1 cellular context compared by ENCODE assay signal in genomic region chr10:80739963-80740715, GRCh38.
TF ChIP-seq lines count a peak whose summit lies in the region.

No MANE protein-coding gene starts in this region.

TF ChIP-seq in H1, 55 proteins besides CTCF, POLR2A, EP300 and RAD21:
- TF ChIP-seq SUZ12 (IDR thresholded peaks at IDR 0.05; ENCODE audit: low read length) (no peak), SIRT6 (IDR thresholded peaks at IDR 0.05; ENCODE audit: low read length) (no peak), SIN3A (conservative IDR thresholded peaks at IDR 0.05 in 1 of 2, IDR thresholded peaks at IDR 0.05 in 1 of 2; ENCODE audit: low read depth in 1 of 2, low read length in 2 of 2) (0 out of 4 replicates have a peak, but pooled peaks of 1 of the 2 experiments have one; percentile 37), KDM4A (IDR thresholded peaks at IDR 0.05; ENCODE audit: low read depth, low read length, severe bottlenecking) (peak; percentile 23), NANOG (IDR thresholded peaks at IDR 0.05; ENCODE audit: insufficient read depth, low read depth, low read length, poor library complexity, severe bottlenecking) (no peak), ASH2L (IDR thresholded peaks at IDR 0.05; ENCODE audit: low read length) (no peak), HDAC6 (IDR thresholded peaks at IDR 0.05; ENCODE audit: low read depth, low read length) (no peak), GTF2F1 (IDR thresholded peaks at IDR 0.05; ENCODE audit: borderline replicate concordance, low read depth, low read length) (no peak), SP2 (IDR thresholded peaks at IDR 0.05; ENCODE audit: low read length) (no peak), TCF12 (IDR thresholded peaks at IDR 0.05; ENCODE audit: low read depth, low read length) (0 out of 2 replicates have a peak, but pooled peaks have one; percentile 29), SIX5 (IDR thresholded peaks at IDR 0.05; ENCODE audit: low read depth, low read length) (no peak), ATF3 (IDR thresholded peaks at IDR 0.05; ENCODE audit: insufficient read depth, low read depth, low read length) (no peak), USF2 (IDR thresholded peaks at IDR 0.05; ENCODE audit: low read length) (no peak), MAX (IDR thresholded peaks at IDR 0.05) (no peak), JUN (IDR thresholded peaks at IDR 0.05; ENCODE audit: low read depth, low read length) (no peak), E2F6 (IDR thresholded peaks at IDR 0.05) (no peak), CHD2 (IDR thresholded peaks at IDR 0.05; ENCODE audit: low read length) (no peak), SRF (IDR thresholded peaks at IDR 0.05; ENCODE audit: low read depth, low read length) (no peak), ATF2 (IDR thresholded peaks at IDR 0.05; ENCODE audit: low read length) (no peak), SAP30 (IDR thresholded peaks at IDR 0.05; ENCODE audit: insufficient read depth, insufficient replicate concordance, low read length) (no peak), GABPA (IDR thresholded peaks at IDR 0.05; ENCODE audit: borderline replicate concordance, insufficient read depth, low read length) (no peak)
TF ChIP-seq in H1: peak in this region for 3.
